8 cellular contexts compared by ENCODE assay signal in genomic region chr2:134375935-134376334, GRCh38.
DNase-seq lines count a peak whose midpoint lies in the region; TF ChIP-seq lines count a peak whose summit lies in the region.

No MANE protein-coding gene starts in this region.

- no peak for TF ChIP-seq EP300 in esophagus muscularis mucosa (IDR thresholded peaks at IDR 0.05)

- H3K9ac ChIP-seq in muscle layer of colon (ENCODE audit: low read length), result no peak overlapping the region

- 53% methylated on average over 3 of the region's 3 CpGs for WGBS in esophagus muscularis mucosa

- peak; percentile 30 for TF ChIP-seq CTCF in AG10803 (conservative IDR thresholded peaks at IDR 0.05; ENCODE audit: low read length)
- TF ChIP-seq CTCF in esophagus muscularis mucosa (IDR thresholded peaks at IDR 0.05), result peak; percentile 36 to 60 (median 49)

- H3K27ac ChIP-seq in esophagus muscularis mucosa (replicated peaks in 1 of 4), result peak overlapping the region; percentile 73 to 82 (median 82)
- H3K27ac ChIP-seq in muscle layer of colon (ENCODE audit: low read depth, low read length), result peak overlapping the region; percentile 39

- H3K36me3 ChIP-seq in esophagus muscularis mucosa (no peaks in the 10 kb centered on the region), muscle layer of colon (ENCODE audit: insufficient read depth, low read length) (no peaks in the 10 kb centered on the region)

- intact Hi-C loops in esophagus muscularis mucosa (cut with DNase I), result loop anchor here (2.0 to 10.0 kb wide), 3 partner anchors 36 to 543 kb away; partner anchors contain the start of gene CCNT2
- intact Hi-C loops in activated CD4-positive, alpha-beta T cell treated with anti-CD3 and anti-CD28 coated beads, Interleukin-2, amount 10 ng/mL, durations not matched to agents 24 days and 14 days (cut with micrococcal nuclease), result no loop called here

- H3K4me1 Mint-ChIP-seq in activated CD4-positive, alpha-beta T cell treated with anti-CD3 and anti-CD28 coated beads, Interleukin-2, amount 10 ng/mL, durations not matched to agents 24 days and 14 days, result no peaks in the 10 kb centered on the region
- no peaks in the 10 kb centered on the region for H3K4me1 Mint-ChIP-seq in T-helper 2 cell treated with Interferon-gamma antibody and Interleukin-4, amounts not matched to agents 5 μg/mL and 100 μg/mL, for 36 hours (ENCODE audit: low read depth)

- no peak overlapping the region for H3K27ac Mint-ChIP-seq in activated CD4-positive, alpha-beta T cell treated with anti-CD3 and anti-CD28 coated beads, Interleukin-2, amount 10 ng/mL, durations not matched to agents 24 days and 14 days
- no peak overlapping the region for H3K27ac Mint-ChIP-seq in T-helper 2 cell treated with Interferon-gamma antibody and Interleukin-4, amounts not matched to agents 5 μg/mL and 100 μg/mL, for 36 hours

- no peaks in the 10 kb centered on the region for H3K9me3 Mint-ChIP-seq in activated CD4-positive, alpha-beta T cell treated with anti-CD3 and anti-CD28 coated beads, Interleukin-2, amount 10 ng/mL, durations not matched to agents 24 days and 14 days
- H3K9me3 Mint-ChIP-seq in T-helper 2 cell treated with Interferon-gamma antibody and Interleukin-4, amounts not matched to agents 5 μg/mL and 100 μg/mL, for 36 hours, result no peaks in the 10 kb centered on the region

- no peak overlapping the region for H3K4me3 Mint-ChIP-seq in activated CD4-positive, alpha-beta T cell treated with anti-CD3 and anti-CD28 coated beads, Interleukin-2, amount 10 ng/mL, durations not matched to agents 24 days and 14 days
- H3K4me3 Mint-ChIP-seq in T-helper 2 cell treated with Interferon-gamma antibody and Interleukin-4, amounts not matched to agents 5 μg/mL and 100 μg/mL, for 36 hours, result no peak overlapping the region

- H3K36me3 Mint-ChIP-seq in activated CD4-positive, alpha-beta T cell treated with anti-CD3 and anti-CD28 coated beads, Interleukin-2, amount 10 ng/mL, durations not matched to agents 24 days and 14 days (ENCODE audit: low read depth), result peaks cover 26% of the 10 kb centered on the region
- no peaks in the 10 kb centered on the region for H3K36me3 Mint-ChIP-seq in T-helper 2 cell treated with Interferon-gamma antibody and Interleukin-4, amounts not matched to agents 5 μg/mL and 100 μg/mL, for 36 hours (ENCODE audit: low read depth)

- H3K27me3 ChIP-seq in esophagus muscularis mucosa (no peaks in the 10 kb centered on the region), muscle layer of colon (ENCODE audit: control insufficient read depth in 1 of 2, insufficient read depth in 2 of 2, low read length in 2 of 2) (no peaks in the 10 kb centered on the region)

- H3K4me3 ChIP-seq in AG10803 (ENCODE audit: low read length) (no peak overlapping the region), esophagus muscularis mucosa (no peak overlapping the region), muscle layer of colon (ENCODE audit: low read depth in 1 of 2, low read length in 2 of 2) (no peak overlapping the region)

- H3K9me3 ChIP-seq in esophagus muscularis mucosa (no peaks in the 10 kb centered on the region), muscle layer of colon (ENCODE audit: low read length) (no peaks in the 10 kb centered on the region)

- peak; percentile 51 for DNase-seq in AG10803 (ENCODE audit: low read depth)
- peak; percentile 48 to 67 for DNase-seq in NCI-H446 (lab: John Stamatoyannopoulos, UW)
- no peak for DNase-seq in esophagus muscularis mucosa (ENCODE audit: extremely low spot score)
- no peak for DNase-seq in effector CD8-positive, alpha-beta T cell (lab: John Stamatoyannopoulos, UW)
- DNase-seq in activated CD4-positive, alpha-beta T cell treated with anti-CD3 and anti-CD28 coated beads, Interleukin-2, amount 10 ng/mL, durations not matched to agents 24 days and 14 days, result no peak
- DNase-seq in COLO668 (lab: John Stamatoyannopoulos, UW; ENCODE audit: unreplicated experiment), result no peak
- DNase-seq in T-helper 2 cell treated with Interferon-gamma antibody and Interleukin-4, amounts not matched to agents 5 μg/mL and 100 μg/mL, for 36 hours (ENCODE audit: low spot score), result no peak

- H3K4me1 ChIP-seq in esophagus muscularis mucosa (peaks cover 56 to 62% (median 59%) of the 10 kb centered on the region in 4 donors), muscle layer of colon (ENCODE audit: insufficient read depth, low read length) (peaks cover 31% of the 10 kb centered on the region)

- no peaks in the 10 kb centered on the region for H3K27me3 Mint-ChIP-seq in activated CD4-positive, alpha-beta T cell treated with anti-CD3 and anti-CD28 coated beads, Interleukin-2, amount 10 ng/mL, durations not matched to agents 24 days and 14 days
- H3K27me3 Mint-ChIP-seq in T-helper 2 cell treated with Interferon-gamma antibody and Interleukin-4, amounts not matched to agents 5 μg/mL and 100 μg/mL, for 36 hours (ENCODE audit: low read depth), result no peaks in the 10 kb centered on the region

- TF ChIP-seq POLR2A in esophagus muscularis mucosa (IDR thresholded peaks at IDR 0.05; ENCODE audit: low read depth), result no peak

Comparison
In these comparisons a context has a peak if more than half of its experiments do, and no peak if none do; other contexts are left out.
1. DNase-seq: peak in AG10803 (single experiment) and NCI-H446 (2 of 2); none in esophagus muscularis mucosa (single experiment), effector CD8-positive, alpha-beta T cell (single experiment), activated CD4-positive, alpha-beta T cell treated with anti-CD3 and anti-CD28 coated beads, Interleukin-2, amount 10 ng/mL, durations not matched to agents 24 days and 14 days (single experiment), COLO668 (single experiment) and T-helper 2 cell treated with Interferon-gamma antibody and Interleukin-4, amounts not matched to agents 5 μg/mL and 100 μg/mL, for 36 hours (single experiment).